ENCODE assay signal across 9 cellular contexts in genomic region chr11:120710354-120711187, GRCh38.
DNase-seq lines count a peak whose midpoint lies in the region; FAIRE-seq and TF ChIP-seq lines count a peak whose summit lies in the region.
"Had no signal": no experiment of that assay in that cellular context is flagged by ENCODE, and none has a peak within 500 bp of the region (broad histone marks: within the 10 kb centered on the region; RNA-seq: fewer than 3 reads in every experiment).

No MANE protein-coding gene starts in this region.

- no peak for FAIRE-seq in H54 (lab: Jason Lieb, UNC)
- FAIRE-seq in GM12891 (lab: Jason Lieb, UNC) = no peak

- H3K4me3 Mint-ChIP-seq in activated CD4-positive, alpha-beta memory T cell treated with anti-CD3 and anti-CD28 coated beads for 36 hours = no peak overlapping the region
- H3K4me3 Mint-ChIP-seq: T-helper 1 cell treated with Interleukin-12 subunit alpha and Interleukin-12 subunit beta and Interleukin-4 antibody, amounts not matched to agents 30 μg/mL and 1 μg/mL, for 36 hours had no signal

- peaks cover 6% of the 10 kb centered on the region for H3K4me1 Mint-ChIP-seq in activated CD4-positive, alpha-beta memory T cell treated with anti-CD3 and anti-CD28 coated beads for 36 hours (ENCODE audit: low read depth)

- H3K36me3 Mint-ChIP-seq in activated CD4-positive, alpha-beta memory T cell treated with anti-CD3 and anti-CD28 coated beads for 36 hours = no peaks in the 10 kb centered on the region

- no peak overlapping the region for H3K27ac Mint-ChIP-seq in activated CD4-positive, alpha-beta memory T cell treated with anti-CD3 and anti-CD28 coated beads for 36 hours
- H3K27ac Mint-ChIP-seq: T-helper 1 cell treated with Interleukin-12 subunit alpha and Interleukin-12 subunit beta and Interleukin-4 antibody, amounts not matched to agents 30 μg/mL and 1 μg/mL, for 36 hours had no signal

- intact Hi-C loops in activated CD4-positive, alpha-beta memory T cell treated with anti-CD3 and anti-CD28 coated beads for 36 hours (cut with micrococcal nuclease) = no loop called here

- POLR2A ChIA-PET in activated CD4-positive, alpha-beta memory T cell treated with anti-CD3 and anti-CD28 coated beads for 36 hours (lab: Charles Lee) = no interaction called here

- H3K27me3 Mint-ChIP-seq in activated CD4-positive, alpha-beta memory T cell treated with anti-CD3 and anti-CD28 coated beads for 36 hours = peaks cover 15% of the 10 kb centered on the region

- DNase-seq in H54 (ENCODE audit: insufficient read length, low spot score) = peak; percentile 65
- peak; percentile 91 for DNase-seq in RPMI7951 (ENCODE audit: low read depth)
- DNase-seq in glomerular visceral epithelial cell (ENCODE audit: extremely low spot score) = peak; percentile 82
- DNase-seq in retina = peak; percentile 68
- no peak for DNase-seq in activated CD4-positive, alpha-beta memory T cell treated with anti-CD3 and anti-CD28 coated beads for 36 hours
- DNase-seq in GM12891 (ENCODE audit: insufficient read length, low spot score) = no peak
- DNase-seq in NCI-H510A treated with DMSO at 0.1 percent for 48 hours (lab: John Stamatoyannopoulos, UW) = no peak
- DNase-seq in T-helper 1 cell = no peak

- CTCF ChIA-PET in activated CD4-positive, alpha-beta memory T cell treated with anti-CD3 and anti-CD28 coated beads for 36 hours (lab: Charles Lee) = interaction anchor here (1.5 kb wide), 1 partner anchor 25 kb away, joined by 4 read pairs; no protein-coding TSS in a partner anchor

- peaks cover 19% of the 10 kb centered on the region for H3K9me3 Mint-ChIP-seq in activated CD4-positive, alpha-beta memory T cell treated with anti-CD3 and anti-CD28 coated beads for 36 hours
- H3K9me3 Mint-ChIP-seq: T-helper 1 cell treated with Interleukin-12 subunit alpha and Interleukin-12 subunit beta and Interleukin-4 antibody, amounts not matched to agents 30 μg/mL and 1 μg/mL, for 36 hours had no signal

- TF ChIP-seq POLR2A in H54 (IDR thresholded peaks at IDR 0.05; ENCODE audit: low read depth, low read length) (no peak), GM12891 (IDR thresholded peaks at IDR 0.05; ENCODE audit: low read depth, low read length) (no peak)

TF ChIP-seq in GM12891, 5 proteins besides CTCF, POLR2A, EP300 and RAD21:
- TF ChIP-seq POU2F2 (IDR thresholded peaks at IDR 0.05; ENCODE audit: low read depth, low read length) (no peak), SPI1 (IDR thresholded peaks at IDR 0.05; ENCODE audit: low read depth, low read length) (no peak), TAF1 (IDR thresholded peaks at IDR 0.05; ENCODE audit: low read depth, low read length) (no peak), PAX5 (IDR thresholded peaks at IDR 0.05; ENCODE audit: insufficient read depth, low read length, severe bottlenecking) (no peak), POLR2AphosphoS5 (IDR thresholded peaks at IDR 0.05; ENCODE audit: low read depth, low read length) (no peak)

Comparison
In these comparisons a context has a peak if more than half of its experiments do, and no peak if none do; other contexts are left out.
1. DNase-seq: peak in H54 (single experiment), RPMI7951 (single experiment), glomerular visceral epithelial cell (single experiment) and retina (single experiment); none in activated CD4-positive, alpha-beta memory T cell treated with anti-CD3 and anti-CD28 coated beads for 36 hours (single experiment), GM12891 (single experiment), NCI-H510A treated with DMSO at 0.1 percent for 48 hours (single experiment) and T-helper 1 cell (0 of 5).